In genomic region chr3:183638092-183638644, GRCh38 we compare ENCODE assay signal across 10 cellular contexts. TPM values are rescaled to one million over a fixed set of nuclear protein-coding genes. Genes with fewer than 3 reads are reported as not detected.
DNase-seq lines count a peak whose midpoint lies in the region; ATAC-seq, FAIRE-seq and TF ChIP-seq lines count a peak whose summit lies in the region.
"Had no signal": no experiment of that assay in that cellular context is flagged by ENCODE, and none has a peak within 500 bp of the region (broad histone marks: within the 10 kb centered on the region; RNA-seq: fewer than 3 reads in every experiment).

No MANE protein-coding gene starts in this region.

- H3K9me2 ChIP-seq in HCT116 (ENCODE audit: insufficient read depth): no peaks in the 10 kb centered on the region

- H3K4me3 Mint-ChIP-seq in CD4-positive, CD25-positive, alpha-beta regulatory T cell: peak overlapping the region; percentile 61 to 97 (median 96)
- peak overlapping the region; percentile 48 for H3K4me3 Mint-ChIP-seq in astrocyte (ENCODE audit: unreplicated experiment)
- H3K4me3 Mint-ChIP-seq in naive thymus-derived CD8-positive, alpha-beta T cell: peak overlapping the region; percentile 91 to 97 (median 95)

- peak overlapping the region; percentile 96 for H3K27ac ChIP-seq in CD4-positive, CD25-positive, alpha-beta regulatory T cell (ENCODE audit: insufficient read depth, low read length, poor library complexity, severe bottlenecking)
- no peak overlapping the region for H3K27ac ChIP-seq in HCT116 (ENCODE audit: low read depth, low read length)
- H3K27ac ChIP-seq in astrocyte (ENCODE audit: low read depth, low read length): no peak overlapping the region
- H3K27ac ChIP-seq in brain microvascular endothelial cell: no peak overlapping the region
- H3K27ac ChIP-seq: SJSA1, suprapubic skin had no signal

- no peak for DNase-seq in CD4-positive, CD25-positive, alpha-beta regulatory T cell
- no peak for DNase-seq in HCT116 (ENCODE audit: low read depth, low spot score)
- DNase-seq in astrocyte (ENCODE audit: low read depth): no peak
- no peak for DNase-seq in naive thymus-derived CD8-positive, alpha-beta T cell
- DNase-seq in brain microvascular endothelial cell: no peak
- DNase-seq in NOMO-1 treated with dmso at 0.1 percent for 144 hours (lab: John Stamatoyannopoulos, UW; ENCODE audit: unreplicated experiment): no peak
- DNase-seq in GDM1 (lab: John Stamatoyannopoulos, UW): no peak

- H3K9me3 ChIP-seq in CD4-positive, CD25-positive, alpha-beta regulatory T cell (ENCODE audit: control insufficient read depth in 2 of 2, low read length in 2 of 2): no peaks in the 10 kb centered on the region
- H3K9me3 ChIP-seq in HCT116 (ENCODE audit: control insufficient read depth in 1 of 2, insufficient read depth in 1 of 2, low read depth in 1 of 2, low read length in 2 of 2) (no peaks in the 10 kb centered on the region), astrocyte (ENCODE audit: insufficient read depth, low read depth, low read length) (no peaks in the 10 kb centered on the region)
- H3K9me3 ChIP-seq: SJSA1, suprapubic skin had no signal

- intact Hi-C loops in HCT116 (cut with micrococcal nuclease): no loop called here

- H3K79me2 ChIP-seq in HCT116 (ENCODE audit: insufficient read depth, low read length): no peaks in the 10 kb centered on the region
- H3K79me2 ChIP-seq in astrocyte (ENCODE audit: insufficient read depth, low read length): peaks cover 15% of the 10 kb centered on the region

- H3K36me3 Mint-ChIP-seq in CD4-positive, CD25-positive, alpha-beta regulatory T cell: peaks cover 10% of the 10 kb centered on the region
- no peaks in the 10 kb centered on the region for H3K36me3 Mint-ChIP-seq in astrocyte (ENCODE audit: low read depth, unreplicated experiment)
- peaks cover 0 to 8% (median 2%) of the 10 kb centered on the region in 3 donors for H3K36me3 Mint-ChIP-seq in naive thymus-derived CD8-positive, alpha-beta T cell

- H2AFZ ChIP-seq in HCT116 (ENCODE audit: low read depth, low read length, poor library complexity, severe bottlenecking): no peak overlapping the region
- H2AFZ ChIP-seq in astrocyte (ENCODE audit: low read depth, low read length): no peak overlapping the region

- H3K4me2 ChIP-seq in HCT116 (ENCODE audit: low read length) (0 out of 2 replicates have a peak overlapping the region, but pooled peaks have one; percentile 89), astrocyte (ENCODE audit: low read length) (no peak overlapping the region)

- H3K4me3 ChIP-seq in CD4-positive, CD25-positive, alpha-beta regulatory T cell (ENCODE audit: low read depth, low read length): peak overlapping the region; percentile 49
- H3K4me3 ChIP-seq in HCT116 (replicated peaks in 1 of 2; ENCODE audit: low read depth in 1 of 2, low read length in 2 of 2): no peak overlapping the region
- H3K4me3 ChIP-seq in astrocyte (ENCODE audit: insufficient read depth, low read depth, low read length): no peak overlapping the region
- H3K4me3 ChIP-seq in brain microvascular endothelial cell (ENCODE audit: low read depth, low read length): no peak overlapping the region
- H3K4me3 ChIP-seq: SJSA1, suprapubic skin had no signal

- no peaks in the 10 kb centered on the region for H3K36me3 ChIP-seq in CD4-positive, CD25-positive, alpha-beta regulatory T cell (ENCODE audit: control insufficient read depth, insufficient read depth, low read length)
- H3K36me3 ChIP-seq in HCT116 (ENCODE audit: control insufficient read depth in 1 of 2, insufficient read depth in 2 of 2, low read length in 2 of 2) (no peaks in the 10 kb centered on the region), astrocyte (ENCODE audit: insufficient read depth, low read length) (no peaks in the 10 kb centered on the region), brain microvascular endothelial cell (replicated peaks) (no peaks in the 10 kb centered on the region)
- H3K36me3 ChIP-seq: SJSA1, suprapubic skin had no signal

- CTCF ChIA-PET in HCT116 (lab: Charles Lee): interaction anchor here (1.7 kb wide), 1 partner anchor 129 kb away, joined by 5 read pairs; no protein-coding TSS in a partner anchor

- peak overlapping the region; percentile 15 to 95 (median 89) for H3K27ac Mint-ChIP-seq in CD4-positive, CD25-positive, alpha-beta regulatory T cell
- H3K27ac Mint-ChIP-seq in astrocyte (ENCODE audit: unreplicated experiment): no peak overlapping the region
- peak overlapping the region in 9 of 10 donors; percentile 31 to 99 (median 92) for H3K27ac Mint-ChIP-seq in naive thymus-derived CD8-positive, alpha-beta T cell

- ATAC-seq in CD4-positive, CD25-positive, alpha-beta regulatory T cell (ENCODE audit: low read depth in 2 of 2): no peak
- no peak for ATAC-seq in HCT116
- no peak for ATAC-seq in naive thymus-derived CD8-positive, alpha-beta T cell
- ATAC-seq in HG03025 (IDR thresholded peaks at IDR 0.05; ENCODE audit: low FRiP score, unreplicated experiment): no peak

- H3K9ac ChIP-seq in HCT116 (ENCODE audit: low read length) (no peak overlapping the region), astrocyte (ENCODE audit: low read length) (no peak overlapping the region)

- H3K27me3 ChIP-seq in CD4-positive, CD25-positive, alpha-beta regulatory T cell (ENCODE audit: control insufficient read depth, insufficient read depth, low read length): no peaks in the 10 kb centered on the region
- H3K27me3 ChIP-seq in HCT116 (ENCODE audit: insufficient read depth, low read length) (no peaks in the 10 kb centered on the region), astrocyte (ENCODE audit: insufficient read depth, low read length) (no peaks in the 10 kb centered on the region), brain microvascular endothelial cell (replicated peaks) (no peaks in the 10 kb centered on the region)
- H3K27me3 ChIP-seq: SJSA1, suprapubic skin had no signal

- H3K27me3 Mint-ChIP-seq in CD4-positive, CD25-positive, alpha-beta regulatory T cell: no peaks in the 10 kb centered on the region
- no peaks in the 10 kb centered on the region for H3K27me3 Mint-ChIP-seq in astrocyte (ENCODE audit: low read depth, unreplicated experiment)
- H3K27me3 Mint-ChIP-seq in naive thymus-derived CD8-positive, alpha-beta T cell: no peaks in the 10 kb centered on the region

- H3K4me1 Mint-ChIP-seq in CD4-positive, CD25-positive, alpha-beta regulatory T cell: peaks cover 28 to 58% (median 36%) of the 10 kb centered on the region in 4 donors
- peaks cover 6% of the 10 kb centered on the region for H3K4me1 Mint-ChIP-seq in astrocyte (ENCODE audit: low read depth, unreplicated experiment)
- H3K4me1 Mint-ChIP-seq in naive thymus-derived CD8-positive, alpha-beta T cell: peaks cover 21 to 60% (median 50%) of the 10 kb centered on the region in 4 donors

- no TSS peak for BruUV-seq in HCT116 (replicated peaks; lab: Mats Ljungman, UMichigan)

- TF ChIP-seq RAD21 in HCT116 (IDR thresholded peaks at IDR 0.05; ENCODE audit: low read depth): no peak

- TF ChIP-seq CTCF in HCT116 (IDR thresholded peaks at IDR 0.05 in 2 of 3, conservative IDR thresholded peaks at IDR 0.05 in 1 of 3; ENCODE audit: borderline replicate concordance in 1 of 3, insufficient read depth in 1 of 3, low read depth in 2 of 3, low read length in 2 of 3) (no peak), astrocyte (IDR thresholded peaks at IDR 0.05; ENCODE audit: insufficient read depth, low read depth, low read length) (no peak), brain microvascular endothelial cell (IDR thresholded peaks at IDR 0.05; ENCODE audit: low read depth, low read length, missing control alignments) (no peak)

- in situ Hi-C loops in brain microvascular endothelial cell (cut with HindIII; ENCODE audit: low pct_ligation_motif_present, low sequenced_read_pairs): no loop called here

- H4K20me1 ChIP-seq in HCT116 (ENCODE audit: insufficient read depth): no peaks in the 10 kb centered on the region
- peaks cover 6% of the 10 kb centered on the region for H4K20me1 ChIP-seq in astrocyte (ENCODE audit: insufficient read depth, low read length)

- RAD21 ChIA-PET in HCT116 (lab: Charles Lee; ENCODE audit: low non-redundant PET in 1 of 2, low total read pairs in 2 of 2, uncharacterized antibody in 2 of 2, unreplicated experiment in 2 of 2): no interaction called here

- no peak for TF ChIP-seq POLR2A in HCT116 (IDR thresholded peaks at IDR 0.05; ENCODE audit: borderline replicate concordance, extremely low read depth, insufficient read depth, insufficient read length)

- FAIRE-seq in astrocyte (lab: Jason Lieb, UNC): no peak

- H3K9me3 Mint-ChIP-seq in CD4-positive, CD25-positive, alpha-beta regulatory T cell: no peaks in the 10 kb centered on the region
- no peaks in the 10 kb centered on the region for H3K9me3 Mint-ChIP-seq in astrocyte (ENCODE audit: unreplicated experiment)
- H3K9me3 Mint-ChIP-seq in naive thymus-derived CD8-positive, alpha-beta T cell: no peaks in the 10 kb centered on the region

- H3K4me1 ChIP-seq in CD4-positive, CD25-positive, alpha-beta regulatory T cell (ENCODE audit: control insufficient read depth, insufficient read depth, low read length, poor library complexity, severe bottlenecking): peaks cover 22% of the 10 kb centered on the region
- H3K4me1 ChIP-seq in HCT116 (ENCODE audit: control insufficient read depth in 1 of 2, insufficient read depth in 2 of 2, low read length in 2 of 2) (peaks cover 3 to 19% of the 10 kb centered on the region in 2 experiments; a peak in 3 of 4 replicates), astrocyte (ENCODE audit: insufficient read depth, low read length) (peaks cover 5% of the 10 kb centered on the region)

- POLR2A ChIA-PET in HCT116 (lab: Charles Lee): no interaction called here
- POLR2A ChIA-PET in naive thymus-derived CD8-positive, alpha-beta T cell (lab: Charles Lee): interaction anchor here (1.1 to 3.9 kb wide), 3 partner anchors 17 to 85 kb away, joined by 6 to 42 read pairs (median 10); partner anchors contain the start of gene YEATS2

TF ChIP-seq in HCT116, 20 proteins besides CTCF, POLR2A, EP300 and RAD21:
- no peak for TF ChIP-seq POLR2AphosphoS5 (IDR thresholded peaks at IDR 0.05; ENCODE audit: low read depth, low read length)
- no peak for TF ChIP-seq CBX3 (IDR thresholded peaks at IDR 0.05; ENCODE audit: low read depth)
- TF ChIP-seq YY1 (IDR thresholded peaks at IDR 0.05; ENCODE audit: extremely low read depth, insufficient replicate concordance, low read depth, low read length): no peak
- TF ChIP-seq JUND (IDR thresholded peaks at IDR 0.05): no peak

RNA-seq across cellular contexts. Expression of gene KLHL24, which starts 2.7 kb away (rescaled TPM):
- 144 TPM for total RNA-seq in CD4-positive, CD25-positive, alpha-beta regulatory T cell
- polyA plus RNA-seq in CD4-positive, CD25-positive, alpha-beta regulatory T cell: 10 to 100 TPM; 37.0 to 72.4 (median 62.9) TPM
- total RNA-seq in HCT116 (2021; ENCODE audit: unreplicated experiment) (21.0 TPM), astrocyte (38.7 and 40.1 TPM in 2 replicates)
- 7.1 and 8.5 TPM in 2 replicates for polyA plus RNA-seq in HCT116 (2012)
- total RNA-seq in naive thymus-derived CD8-positive, alpha-beta T cell: 100 to 1,000 TPM; 107 to 114 TPM
- polyA plus RNA-seq in naive thymus-derived CD8-positive, alpha-beta T cell: 10 to 100 TPM; 42.4 to 46.3 (median 44.2) TPM

RNA-seq across cellular contexts. Expression of gene YEATS2, which starts 59.4 kb away (rescaled TPM):
- 31.8 TPM for total RNA-seq in CD4-positive, CD25-positive, alpha-beta regulatory T cell
- polyA plus RNA-seq in CD4-positive, CD25-positive, alpha-beta regulatory T cell: 1 to 10 TPM; 2.6 to 3.7 (median 3.4) TPM
- 38.6 TPM for total RNA-seq in HCT116 (2021; ENCODE audit: unreplicated experiment)
- polyA plus RNA-seq in HCT116 (2012): 31.6 and 32.5 TPM in 2 replicates
- 39.9 and 45.3 TPM in 2 replicates for total RNA-seq in astrocyte
- 10 to 100 TPM; 22.6 to 24.3 TPM for total RNA-seq in naive thymus-derived CD8-positive, alpha-beta T cell
- 1 to 10 TPM; 4.3 to 6.8 (median 4.9) TPM for polyA plus RNA-seq in naive thymus-derived CD8-positive, alpha-beta T cell
